ENCODE assay signal across 8 cellular contexts in genomic region chr2:111898703-111899514, GRCh38. TPM values are rescaled to one million over a fixed set of nuclear protein-coding genes. Genes with fewer than 3 reads are reported as not detected.
A peak's percentile ranks its signal among the peaks of the same experiment; 100 is the strongest.
DNase-seq lines count a peak whose midpoint lies in the region; ATAC-seq, FAIRE-seq and TF ChIP-seq lines count a peak whose summit lies in the region.

No MANE protein-coding gene starts in this region.

- no peaks in the 10 kb centered on the region for H3K9me3 Mint-ChIP-seq in Calu3 (ENCODE audit: low read depth, unreplicated experiment)
- no peaks in the 10 kb centered on the region for H3K9me3 Mint-ChIP-seq in activated T-cell treated with anti-CD3 and anti-CD28 coated beads, Interleukin-2, amount 50 U/mL, for 4 hours

- H3K27ac ChIP-seq in pancreas, result peak overlapping the region in 3 of 4 donors; percentile 35 to 76 (median 69)

- TF ChIP-seq CTCF in Calu3 (IDR thresholded peaks at IDR 0.05; ENCODE audit: unreplicated experiment), result no peak
- TF ChIP-seq CTCF in fibroblast of villous mesenchyme (IDR thresholded peaks at IDR 0.05; ENCODE audit: insufficient read depth, low read depth, low read length), result no peak
- TF ChIP-seq CTCF in pancreas (IDR thresholded peaks at IDR 0.05), result no peak

- H3K27me3 Mint-ChIP-seq in Calu3 (ENCODE audit: unreplicated experiment), result no peaks in the 10 kb centered on the region
- peaks cover 13% of the 10 kb centered on the region for H3K27me3 Mint-ChIP-seq in activated T-cell treated with anti-CD3 and anti-CD28 coated beads, Interleukin-2, amount 50 U/mL, for 4 hours (ENCODE audit: low read depth)

- ATAC-seq in HG02885 (IDR thresholded peaks at IDR 0.05; ENCODE audit: poor library complexity, unreplicated experiment), result peak; percentile 22
- ATAC-seq in activated T-cell treated with anti-CD3 and anti-CD28 coated beads, Interleukin-2, amount 50 U/mL, for 4 hours, result peak; percentile 24 to 46
- ATAC-seq in pancreas, result peak; percentile 17 to 28 (median 21)

- DNase-seq in Calu3 (no peak), fibroblast of villous mesenchyme (ENCODE audit: low read depth) (no peak), pancreas (peak in 2 of 6 donors; percentile 76 to 82), NCI-H526 treated with DMSO at 0.1 percent for 48 hours (lab: John Stamatoyannopoulos, UW) (no peak), SHP77 (lab: John Stamatoyannopoulos, UW) (no peak), NCI-H2107 treated with DMSO at 0.1 percent for 48 hours (lab: John Stamatoyannopoulos, UW; ENCODE audit: unreplicated experiment) (no peak)
- DNase-seq in activated T-cell treated with anti-CD3 and anti-CD28 coated beads, Interleukin-2, amount 50 U/mL, for 4 hours, result no peak

- H3K36me3 ChIP-seq in pancreas, result no peaks in the 10 kb centered on the region

- no peak overlapping the region for H3K27ac Mint-ChIP-seq in Calu3 (ENCODE audit: unreplicated experiment)

- FAIRE-seq in pancreas (lab: Jason Lieb, UNC), result no peak

- H3K4me3 ChIP-seq in fibroblast of villous mesenchyme (ENCODE audit: low read depth, low read length) (peak overlapping the region; percentile 70), pancreas (peak overlapping the region; percentile 67 to 97 (median 84))

- 1% methylated on average over 58 to 70 of the region's 70 CpGs for whole genome bisulfite sequencing in pancreas, 2 donors

- no peaks in the 10 kb centered on the region for H3K9me3 ChIP-seq in pancreas

- intact Hi-C loops in Calu3 (cut with micrococcal nuclease; ENCODE audit: unreplicated experiment) (no loop called here), pancreas (cut with DNase I) (loop anchor here in 2 of 3 donors (5.0 to 10.0 kb wide), 2 partner anchors 146 to 153 kb away; no protein-coding TSS in a partner anchor)

- no peaks in the 10 kb centered on the region for H3K27me3 ChIP-seq in pancreas

- H3K4me3 Mint-ChIP-seq in Calu3 (ENCODE audit: low read depth, unreplicated experiment), result peak overlapping the region; percentile 82
- H3K4me3 Mint-ChIP-seq in activated T-cell treated with anti-CD3 and anti-CD28 coated beads, Interleukin-2, amount 50 U/mL, for 4 hours, result peak overlapping the region; percentile 72

- no TSS peak for BruUV-seq in Calu3 (replicated peaks; lab: Mats Ljungman, UMichigan)

- CTCF ChIA-PET in Calu3 (lab: Charles Lee), result interaction anchor here (0.6 to 1.7 kb wide), 7 partner anchors 40 to 148 kb away, joined by 3 to 8 read pairs (median 5); no protein-coding TSS in a partner anchor

- H3K4me1 Mint-ChIP-seq in Calu3 (ENCODE audit: low read depth, unreplicated experiment), result peaks cover 22% of the 10 kb centered on the region
- H3K4me1 Mint-ChIP-seq in activated T-cell treated with anti-CD3 and anti-CD28 coated beads, Interleukin-2, amount 50 U/mL, for 4 hours (ENCODE audit: low read depth), result peaks cover 6% of the 10 kb centered on the region

- peaks cover 23% of the 10 kb centered on the region for H3K36me3 Mint-ChIP-seq in Calu3 (ENCODE audit: insufficient read depth, unreplicated experiment)
- H3K36me3 Mint-ChIP-seq in activated T-cell treated with anti-CD3 and anti-CD28 coated beads, Interleukin-2, amount 50 U/mL, for 4 hours (ENCODE audit: insufficient read depth), result no peaks in the 10 kb centered on the region

- H3K4me1 ChIP-seq in pancreas, result peaks cover 0 to 4% (median 3%) of the 10 kb centered on the region in 3 donors

RNA-seq across cellular contexts. Expression of gene MERTK, which starts 0.5 kb away (rescaled TPM):
- total RNA-seq in Calu3 (2022) (1.5 and 2.1 TPM in 2 replicates), fibroblast of villous mesenchyme (under 0.01 TPM in 2 replicates), pancreas (10 to 100 TPM in 1 of 6 donors, 1 to 10 TPM in 5; 4.5 to 13.9 (median 6.4) TPM)
- under 1 TPM; 0.42 to 0.87 (median 0.63) TPM for total RNA-seq in activated T-cell treated with anti-CD3 and anti-CD28 coated beads, Interleukin-2, amount 50 U/mL, for 4 hours
- 1 to 10 TPM; 2.8 to 3.5 TPM for polyA plus RNA-seq in pancreas

RNA-seq across cellular contexts. Expression of gene ANAPC1, which starts 14.9 kb away (rescaled TPM):
- total RNA-seq in Calu3 (2022) (64.5 and 67.5 TPM in 2 replicates), fibroblast of villous mesenchyme (54.1 and 54.8 TPM in 2 replicates), pancreas (10 to 100 TPM; 11.7 to 22.4 (median 15.8) TPM)
- total RNA-seq in activated T-cell treated with anti-CD3 and anti-CD28 coated beads, Interleukin-2, amount 50 U/mL, for 4 hours, result 100 to 1,000 TPM; 103 to 112 (median 108) TPM
- polyA plus RNA-seq in pancreas, result 1 to 10 TPM; 5.7 to 6.3 TPM
